2 cellular contexts compared by ENCODE assay signal in the genomic region with DNA sequence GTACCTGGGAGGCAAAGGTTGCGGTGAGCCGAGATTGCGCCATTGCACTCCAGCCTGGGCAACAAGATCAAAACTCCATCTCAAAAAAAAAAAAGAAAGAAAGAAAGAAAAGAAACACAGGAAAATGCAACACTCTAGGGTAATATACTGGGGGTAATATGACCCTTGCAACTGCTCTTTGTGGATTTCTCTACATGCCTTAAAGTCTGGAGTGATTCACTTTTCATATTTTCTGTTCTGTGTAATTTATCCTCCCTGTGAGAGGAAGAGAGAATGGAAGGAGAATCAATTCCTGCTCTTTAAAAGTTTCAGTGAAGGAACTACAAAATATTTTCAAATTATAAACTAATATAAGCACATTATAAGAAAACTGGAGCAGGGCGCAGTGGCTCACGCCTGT.
TF ChIP-seq lines count a peak whose summit lies in the region.

No MANE protein-coding gene starts in this region.

TF ChIP-seq in IMR-90, 13 proteins besides CTCF, POLR2A, EP300 and RAD21:
- no peak for TF ChIP-seq SMC3 (IDR thresholded peaks at IDR 0.05; ENCODE audit: low read depth, low read length)
- no peak for TF ChIP-seq MAZ (IDR thresholded peaks at IDR 0.05; ENCODE audit: borderline replicate concordance, low read depth, low read length)
- TF ChIP-seq RFX5 (IDR thresholded peaks at IDR 0.05; ENCODE audit: low read depth, low read length): no peak
- TF ChIP-seq CHD1 (IDR thresholded peaks at IDR 0.05; ENCODE audit: low read depth, low read length): no peak
- TF ChIP-seq MAFK (IDR thresholded peaks at IDR 0.05; ENCODE audit: low read depth, low read length): no peak
- TF ChIP-seq BHLHE40 (IDR thresholded peaks at IDR 0.05; ENCODE audit: low read depth, low read length): no peak
- TF ChIP-seq, protein P1, sequence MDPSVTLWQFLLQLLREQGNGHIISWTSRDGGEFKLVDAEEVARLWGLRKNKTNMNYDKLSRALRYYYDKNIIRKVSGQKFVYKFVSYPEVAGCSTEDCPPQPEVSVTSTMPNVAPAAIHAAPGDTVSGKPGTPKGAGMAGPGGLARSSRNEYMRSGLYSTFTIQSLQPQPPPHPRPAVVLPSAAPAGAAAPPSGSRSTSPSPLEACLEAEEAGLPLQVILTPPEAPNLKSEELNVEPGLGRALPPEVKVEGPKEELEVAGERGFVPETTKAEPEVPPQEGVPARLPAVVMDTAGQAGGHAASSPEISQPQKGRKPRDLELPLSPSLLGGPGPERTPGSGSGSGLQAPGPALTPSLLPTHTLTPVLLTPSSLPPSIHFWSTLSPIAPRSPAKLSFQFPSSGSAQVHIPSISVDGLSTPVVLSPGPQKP (IDR thresholded peaks at IDR 0.05; ENCODE audit: borderline replicate concordance, low read depth, low read length): no peak
- TF ChIP-seq, protein P2, sequence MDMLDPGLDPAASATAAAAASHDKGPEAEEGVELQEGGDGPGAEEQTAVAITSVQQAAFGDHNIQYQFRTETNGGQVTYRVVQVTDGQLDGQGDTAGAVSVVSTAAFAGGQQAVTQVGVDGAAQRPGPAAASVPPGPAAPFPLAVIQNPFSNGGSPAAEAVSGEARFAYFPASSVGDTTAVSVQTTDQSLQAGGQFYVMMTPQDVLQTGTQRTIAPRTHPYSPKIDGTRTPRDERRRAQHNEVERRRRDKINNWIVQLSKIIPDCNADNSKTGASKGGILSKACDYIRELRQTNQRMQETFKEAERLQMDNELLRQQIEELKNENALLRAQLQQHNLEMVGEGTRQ (IDR thresholded peaks at IDR 0.05; ENCODE audit: low read depth, low read length): no peak
- TF ChIP-seq RCOR1 (IDR thresholded peaks at IDR 0.05; ENCODE audit: insufficient replicate concordance, low read length): no peak
- TF ChIP-seq CEBPB (IDR thresholded peaks at IDR 0.05; ENCODE audit: low read depth, low read length): no peak
- no peak for TF ChIP-seq NFE2L2 (IDR thresholded peaks at IDR 0.05; ENCODE audit: low read depth, low read length)
- no peak for TF ChIP-seq FOS (IDR thresholded peaks at IDR 0.05; ENCODE audit: low read depth, low read length)
- TF ChIP-seq MXI1 (IDR thresholded peaks at IDR 0.05; ENCODE audit: borderline replicate concordance, low read depth, low read length): no peak

TF ChIP-seq in WTC11, 78 proteins besides CTCF, POLR2A, EP300 and RAD21:
- TF ChIP-seq, protein P3, sequence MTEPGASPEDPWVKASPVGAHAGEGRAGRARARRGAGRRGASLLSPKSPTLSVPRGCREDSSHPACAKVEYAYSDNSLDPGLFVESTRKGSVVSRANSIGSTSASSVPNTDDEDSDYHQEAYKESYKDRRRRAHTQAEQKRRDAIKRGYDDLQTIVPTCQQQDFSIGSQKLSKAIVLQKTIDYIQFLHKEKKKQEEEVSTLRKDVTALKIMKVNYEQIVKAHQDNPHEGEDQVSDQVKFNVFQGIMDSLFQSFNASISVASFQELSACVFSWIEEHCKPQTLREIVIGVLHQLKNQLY (CRISPR knock-in tag; IDR thresholded peaks at IDR 0.05): no peak
- TF ChIP-seq CREB1 (CRISPR knock-in tag; IDR thresholded peaks at IDR 0.05) (no peak), GRHL2 (CRISPR knock-in tag; IDR thresholded peaks at IDR 0.05; ENCODE audit: insufficient replicate concordance, severe bottlenecking) (no peak), PRRX2 (CRISPR knock-in tag; IDR thresholded peaks at IDR 0.05) (no peak)
